9 cellular contexts compared by ENCODE assay signal in genomic region chr5:88141695-88141979, GRCh38.
DNase-seq lines count a peak whose midpoint lies in the region; ATAC-seq and TF ChIP-seq lines count a peak whose summit lies in the region.
"Had no signal": no experiment of that assay in that cellular context is flagged by ENCODE, and none has a peak within 500 bp of the region (broad histone marks: within the 10 kb centered on the region; RNA-seq: fewer than 3 reads in every experiment).

No MANE protein-coding gene starts in this region.

- H3K27me3 ChIP-seq in heart right ventricle (peaks cover 0 to 93% (median 68%) of the 10 kb centered on the region in 7 donors), mucosa of rectum (ENCODE audit: control insufficient read depth in 2 of 2, insufficient read depth in 2 of 2, low read length in 2 of 2) (peaks cover 30 to 44% of the 10 kb centered on the region in 2 donors)

- H3K4me3 Mint-ChIP-seq in activated CD4-positive, alpha-beta memory T cell treated with anti-CD3 and anti-CD28 coated beads for 36 hours = no peak overlapping the region
- H3K4me3 Mint-ChIP-seq: central memory CD8-positive, alpha-beta T cell had no signal

- 0% methylated on average over 5 to 7 of the region's 7 CpGs for whole genome bisulfite sequencing in heart right ventricle, 2 donors

- H3K4me3 ChIP-seq in heart right ventricle (peak overlapping the region in 7 of 10 donors; percentile 46 to 62 (median 58)), mucosa of rectum (ENCODE audit: low read length in 2 of 2) (peak overlapping the region; percentile 65 to 69)

- ATAC-seq in heart right ventricle = no peak
- no peak for ATAC-seq in Right ventricle myocardium superior (ENCODE audit: poor library complexity)

- H3K9me3 ChIP-seq in heart right ventricle (no peaks in the 10 kb centered on the region), mucosa of rectum (ENCODE audit: control insufficient read depth in 2 of 2, low read length in 2 of 2) (no peaks in the 10 kb centered on the region)

- no peaks in the 10 kb centered on the region for H3K9me3 Mint-ChIP-seq in activated CD4-positive, alpha-beta memory T cell treated with anti-CD3 and anti-CD28 coated beads for 36 hours
- H3K9me3 Mint-ChIP-seq: central memory CD8-positive, alpha-beta T cell had no signal

- CTCF ChIA-PET in activated CD4-positive, alpha-beta memory T cell treated with anti-CD3 and anti-CD28 coated beads for 36 hours (lab: Charles Lee) = interaction anchor here (1.1 to 1.5 kb wide), 2 partner anchors 360 to 549 kb away, joined by 5 read pairs; no protein-coding TSS in a partner anchor

- H3K9ac ChIP-seq in mucosa of rectum (ENCODE audit: low read depth in 1 of 2, low read length in 2 of 2) = no peak overlapping the region

- H3K36me3 ChIP-seq in heart right ventricle (no peaks in the 10 kb centered on the region), mucosa of rectum (ENCODE audit: control insufficient read depth in 2 of 2, insufficient read depth in 2 of 2, low read length in 2 of 2) (no peaks in the 10 kb centered on the region)

- no peak overlapping the region for H3K27ac Mint-ChIP-seq in activated CD4-positive, alpha-beta memory T cell treated with anti-CD3 and anti-CD28 coated beads for 36 hours

- peaks cover 6 to 53% (median 37%) of the 10 kb centered on the region in 9 donors for H3K4me1 ChIP-seq in heart right ventricle
- peaks cover 16 to 20% of the 10 kb centered on the region in 2 donors for H3K4me1 ChIP-seq in mucosa of rectum (ENCODE audit: control insufficient read depth in 2 of 2, insufficient read depth in 2 of 2, low read length in 2 of 2)

- H3K36me3 Mint-ChIP-seq in activated CD4-positive, alpha-beta memory T cell treated with anti-CD3 and anti-CD28 coated beads for 36 hours = peaks cover 2% of the 10 kb centered on the region

- peaks cover 31% of the 10 kb centered on the region for H3K27me3 Mint-ChIP-seq in activated CD4-positive, alpha-beta memory T cell treated with anti-CD3 and anti-CD28 coated beads for 36 hours

- peaks cover 17% of the 10 kb centered on the region for H3K4me1 Mint-ChIP-seq in activated CD4-positive, alpha-beta memory T cell treated with anti-CD3 and anti-CD28 coated beads for 36 hours (ENCODE audit: low read depth)

- no peak overlapping the region for H3K27ac ChIP-seq in heart right ventricle
- H3K27ac ChIP-seq in caudate nucleus (ENCODE audit: low read depth, low read length) = peak overlapping the region; percentile 94
- no peak overlapping the region for H3K27ac ChIP-seq in mucosa of rectum (ENCODE audit: low read depth in 2 of 2, low read length in 2 of 2)

- POLR2A ChIA-PET in activated CD4-positive, alpha-beta memory T cell treated with anti-CD3 and anti-CD28 coated beads for 36 hours (lab: Charles Lee) = no interaction called here

- peak in 1 of 9 donors; percentile 2 for TF ChIP-seq CTCF in heart right ventricle (IDR thresholded peaks at IDR 0.05)

- DNase-seq in heart right ventricle = no peak
- DNase-seq in Right ventricle myocardium superior = no peak
- no peak for DNase-seq in caudate nucleus (lab: John Stamatoyannopoulos, UW)
- no peak for DNase-seq in activated CD4-positive, alpha-beta memory T cell treated with anti-CD3 and anti-CD28 coated beads for 36 hours
- DNase-seq in hypothalamus (lab: John Stamatoyannopoulos, UW) = no peak
- no peak for DNase-seq in COR-L47 (lab: John Stamatoyannopoulos, UW)
- no peak for DNase-seq in activated CD4-positive, alpha-beta T cell treated with anti-CD3 and anti-CD28 coated beads, Interleukin-2, amount 50 U/mL, for 48 hours

- intact Hi-C loops in heart right ventricle (cut with DNase I) (loop anchor here in 8 of 10 donors (2.0 to 10.0 kb wide), 10 partner anchors 123 to 551 kb away; partner anchors contain the start of gene TMEM161B (in 3 of the 8)), Right ventricle myocardium superior (cut with DNase I) (loop anchor here (10.0 kb wide), 1 partner anchor 113 kb away; no protein-coding TSS in a partner anchor)
- intact Hi-C loops in activated CD4-positive, alpha-beta memory T cell treated with anti-CD3 and anti-CD28 coated beads for 36 hours (cut with micrococcal nuclease) = loop anchor here (1.0 to 5.0 kb wide), 9 partner anchors 61 to 729 kb away; partner anchors contain the start of genes CCNH and TMEM161B
